ENCODE assay signal across 9 cellular contexts in the genomic region with DNA sequence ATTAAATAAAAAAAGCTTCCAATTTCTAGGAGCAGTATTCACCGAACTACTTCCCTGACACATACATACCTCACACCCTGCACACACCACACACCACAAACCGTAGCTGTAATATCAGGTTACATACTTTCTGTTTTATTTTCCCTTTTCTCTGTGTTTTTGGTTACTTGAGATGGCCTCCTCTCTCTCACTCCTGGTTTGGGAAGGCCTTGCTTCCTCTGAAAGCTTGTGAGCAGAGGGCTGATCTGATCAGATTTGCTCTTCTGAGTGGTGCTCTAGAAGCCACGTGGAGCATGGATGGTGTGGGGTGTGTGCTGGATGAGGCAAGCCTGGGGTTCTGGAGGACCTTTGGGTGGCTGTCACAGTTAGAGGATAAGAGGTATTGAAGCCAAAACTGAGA. TPM values are rescaled to one million over a fixed set of nuclear protein-coding genes. Genes with fewer than 3 reads are reported as not detected.
A peak's percentile ranks its signal among the peaks of the same experiment; 100 is the strongest.
DNase-seq lines count a peak whose midpoint lies in the region; ATAC-seq and TF ChIP-seq lines count a peak whose summit lies in the region.
"Had no signal": no experiment of that assay in that cellular context is flagged by ENCODE, and none has a peak within 500 bp of the region (broad histone marks: within the 10 kb centered on the region; RNA-seq: fewer than 3 reads in every experiment).

No MANE protein-coding gene starts in this region.

- TF ChIP-seq POLR2A in testis (IDR thresholded peaks at IDR 0.05), result no peak

- peak overlapping the region; percentile 11 to 52 (median 37) for H3K4me3 Mint-ChIP-seq in T-cell
- H3K4me3 Mint-ChIP-seq in natural killer cell treated with Interleukin-12 subunit alpha and Interleukin-12 subunit beta and Interleukin-15 and Interleukin-18, amount 100 ng/mL, for 72 hours, result peak overlapping the region; percentile 85

- ATAC-seq in GM19023 (IDR thresholded peaks at IDR 0.05; ENCODE audit: unreplicated experiment) (peak; percentile 87), HG02678 (IDR thresholded peaks at IDR 0.05; ENCODE audit: unreplicated experiment) (peak; percentile 91), T-cell (replicated peaks in 1 of 4) (peak in 3 of 4 experiments; percentile 27 to 66 (median 62))
- peak; percentile 91 to 92 for ATAC-seq in natural killer cell treated with Interleukin-12 subunit alpha and Interleukin-12 subunit beta and Interleukin-15 and Interleukin-18, amount 100 ng/mL, for 72 hours

- no peak overlapping the region for H3K27ac ChIP-seq in testis
- H3K27ac ChIP-seq: right lobe of liver had no signal

- WGBS in testis, 2 donors, result 83 to 89% methylated on average over 3 of the region's 3 CpGs

- H3K36me3 ChIP-seq in testis (ENCODE audit: low read depth, missing control alignments), result no peaks in the 10 kb centered on the region
- H3K36me3 ChIP-seq: right lobe of liver had no signal

- no peaks in the 10 kb centered on the region for H3K27me3 ChIP-seq in testis
- H3K27me3 ChIP-seq: right lobe of liver had no signal

- POLR2A ChIA-PET in T-cell (lab: Charles Lee), result no interaction called here

- H3K9me3 Mint-ChIP-seq in T-cell, result no peaks in the 10 kb centered on the region
- peaks cover 3% of the 10 kb centered on the region for H3K9me3 Mint-ChIP-seq in natural killer cell treated with Interleukin-12 subunit alpha and Interleukin-12 subunit beta and Interleukin-15 and Interleukin-18, amount 100 ng/mL, for 72 hours

- DNase-seq in T-cell, result peak in 20 of 34 experiments; percentile 5 to 47 (median 22)
- DNase-seq in natural killer cell treated with Interleukin-12 subunit alpha and Interleukin-12 subunit beta and Interleukin-15 and Interleukin-18, amount 100 ng/mL, for 72 hours (ENCODE audit: low spot score), result peak; percentile 73
- no peak for DNase-seq in testis
- no peak for DNase-seq in SHP77 (lab: John Stamatoyannopoulos, UW)
- no peak for DNase-seq in NCI-H1694 (lab: John Stamatoyannopoulos, UW)
- no peak for DNase-seq in inferior parietal cortex (ENCODE audit: extremely low spot score)

- peak overlapping the region; percentile 81 to 87 for H3K27ac Mint-ChIP-seq in T-cell
- H3K27ac Mint-ChIP-seq in natural killer cell treated with Interleukin-12 subunit alpha and Interleukin-12 subunit beta and Interleukin-15 and Interleukin-18, amount 100 ng/mL, for 72 hours, result peak overlapping the region; percentile 77 to 89

- H3K4me1 ChIP-seq in testis, result no peaks in the 10 kb centered on the region

- intact Hi-C loops in testis (cut with DNase I; ENCODE audit: low total_unique reads), result no loop called here

- peaks cover 8 to 31% (median 22%) of the 10 kb centered on the region in 3 donors for H3K4me1 Mint-ChIP-seq in T-cell
- H3K4me1 Mint-ChIP-seq in natural killer cell treated with Interleukin-12 subunit alpha and Interleukin-12 subunit beta and Interleukin-15 and Interleukin-18, amount 100 ng/mL, for 72 hours (ENCODE audit: low read depth in 2 of 2), result peaks cover 58 to 76% of the 10 kb centered on the region in 2 donors

- H3K36me3 Mint-ChIP-seq in T-cell, result no peaks in the 10 kb centered on the region
- peaks cover 21% of the 10 kb centered on the region for H3K36me3 Mint-ChIP-seq in natural killer cell treated with Interleukin-12 subunit alpha and Interleukin-12 subunit beta and Interleukin-15 and Interleukin-18, amount 100 ng/mL, for 72 hours

- H3K4me3 ChIP-seq in testis, result no peak overlapping the region
- H3K4me3 ChIP-seq: right lobe of liver had no signal

- H3K9me3 ChIP-seq in testis, result no peaks in the 10 kb centered on the region
- H3K9me3 ChIP-seq: right lobe of liver had no signal

- TF ChIP-seq CTCF in testis (IDR thresholded peaks at IDR 0.05), result no peak

- H3K27me3 Mint-ChIP-seq in T-cell, result peaks cover 0 to 3% of the 10 kb centered on the region in 2 donors
- H3K27me3 Mint-ChIP-seq in natural killer cell treated with Interleukin-12 subunit alpha and Interleukin-12 subunit beta and Interleukin-15 and Interleukin-18, amount 100 ng/mL, for 72 hours, result no peaks in the 10 kb centered on the region

- CTCF ChIA-PET in T-cell (lab: Charles Lee), result interaction anchor here in 1 of 2 donors (0.7 to 1.0 kb wide), 2 partner anchors 20 to 40 kb away, joined by 3 to 5 read pairs; a partner anchor contains a TSS

RNA-seq across cellular contexts. Expression of a gene that starts 20.9 kb away (rescaled TPM):
- total RNA-seq in T-cell (100 to 1,000 TPM; 130 to 247 (median 164) TPM), testis (100 to 1,000 TPM; 118 to 127 TPM)
- total RNA-seq in natural killer cell treated with Interleukin-12 subunit alpha and Interleukin-12 subunit beta and Interleukin-15 and Interleukin-18, amount 100 ng/mL, for 72 hours, result 100 to 1,000 TPM; 174 to 219 TPM
- 109 TPM for polyA plus RNA-seq in testis (ENCODE audit: insufficient read depth, low read depth, low replicate concordance)

Comparison
In these comparisons a context has a peak if more than half of its experiments do, and no peak if none do; other contexts are left out.
1. DNase-seq: peak in T-cell (20 of 34) and natural killer cell treated with Interleukin-12 subunit alpha and Interleukin-12 subunit beta and Interleukin-15 and Interleukin-18, amount 100 ng/mL, for 72 hours (single experiment); none in testis (single experiment), SHP77 (0 of 2), NCI-H1694 (single experiment) and inferior parietal cortex (single experiment).
2. Peak in every context shown above with its lines, with median percentiles within 50 percentile points of each other: ATAC-seq.